In genomic region chr7:100888529-100888987, GRCh38 we compare ENCODE assay signal across 8 cellular contexts. TPM values are rescaled to one million over a fixed set of nuclear protein-coding genes. Genes with fewer than 3 reads are reported as not detected.
DNase-seq lines count a peak whose midpoint lies in the region; ATAC-seq, FAIRE-seq and TF ChIP-seq lines count a peak whose summit lies in the region.

No MANE protein-coding gene starts in this region.

- no peak overlapping the region for H3K27ac ChIP-seq in SJSA1

- TF ChIP-seq CTCF in fibroblast of mammary gland (conservative IDR thresholded peaks at IDR 0.05; ENCODE audit: control insufficient read depth, insufficient read depth, low read depth, low read length) (no peak), retinal pigment epithelial cell (conservative IDR thresholded peaks at IDR 0.05; ENCODE audit: low read depth, low read length) (no peak)

- peaks cover 59% of the 10 kb centered on the region for H3K36me3 ChIP-seq in SJSA1

- H3K9me3 ChIP-seq in SJSA1 (replicated peaks): no peaks in the 10 kb centered on the region

- no peaks in the 10 kb centered on the region for H3K27me3 ChIP-seq in SJSA1 (replicated peaks)

- H3K4me3 ChIP-seq in SJSA1: peak overlapping the region; percentile 53
- peak overlapping the region; percentile 55 for H3K4me3 ChIP-seq in fibroblast of mammary gland (ENCODE audit: control insufficient read depth, low read depth, low read length)
- H3K4me3 ChIP-seq in retinal pigment epithelial cell (ENCODE audit: low read length): peak overlapping the region; percentile 49

- peaks cover 29% of the 10 kb centered on the region for H3K4me1 ChIP-seq in SJSA1 (replicated peaks)

- ATAC-seq in HG02763 (IDR thresholded peaks at IDR 0.05; ENCODE audit: unreplicated experiment): no peak
- ATAC-seq in activated CD4-positive, CD25-positive, alpha-beta regulatory T cell treated with anti-CD3 and anti-CD28 coated beads, Interleukin-2, amount 50 U/mL, for 24 hours: no peak

- peak; percentile 62 for FAIRE-seq in GM19239 (lab: Jason Lieb, UNC)

- DNase-seq in GM19239 (ENCODE audit: insufficient read length, low spot score) (no peak), SJSA1 (ENCODE audit: low read depth in 1 of 2, low spot score in 2 of 2) (no peak), fibroblast of mammary gland (ENCODE audit: low read depth) (no peak), retinal pigment epithelial cell (ENCODE audit: low read depth) (no peak), NK-92 (lab: John Stamatoyannopoulos, UW; ENCODE audit: unreplicated experiment) (no peak), COR-L47 (lab: John Stamatoyannopoulos, UW) (no peak)

RNA-seq across cellular contexts. Expression of gene UFSP1, which starts 1.0 kb away (rescaled TPM):
- total RNA-seq in SJSA1 (2014; rRNA removed; shearing (Covaris generic)): 3.1 and 3.7 TPM in 2 replicates

RNA-seq across cellular contexts. Expression of gene ACHE, which starts 7.1 kb away (rescaled TPM):
- 0.16 TPM in 1 of 2 replicates, not detected in the other for total RNA-seq in SJSA1 (2014; rRNA removed; shearing (Covaris generic))

RNA-seq across cellular contexts. Expression of gene SRRT, which starts 13.7 kb away (rescaled TPM):
- 64.4 and 76.2 TPM in 2 replicates for total RNA-seq in SJSA1 (2014; rRNA removed; shearing (Covaris generic))

RNA-seq across cellular contexts. Expression of gene TRIP6, which starts 21.4 kb away (rescaled TPM):
- total RNA-seq in SJSA1 (2014; rRNA removed; shearing (Covaris generic)): 88.0 and 95.9 TPM in 2 replicates

RNA-seq across cellular contexts. Expression of gene SLC12A9, which starts 36.0 kb away (rescaled TPM):
- total RNA-seq in SJSA1 (2014; rRNA removed; shearing (Covaris generic)): 15.2 and 17.8 TPM in 2 replicates
